ENCODE assay signal across 1 cellular context in the genomic region with DNA sequence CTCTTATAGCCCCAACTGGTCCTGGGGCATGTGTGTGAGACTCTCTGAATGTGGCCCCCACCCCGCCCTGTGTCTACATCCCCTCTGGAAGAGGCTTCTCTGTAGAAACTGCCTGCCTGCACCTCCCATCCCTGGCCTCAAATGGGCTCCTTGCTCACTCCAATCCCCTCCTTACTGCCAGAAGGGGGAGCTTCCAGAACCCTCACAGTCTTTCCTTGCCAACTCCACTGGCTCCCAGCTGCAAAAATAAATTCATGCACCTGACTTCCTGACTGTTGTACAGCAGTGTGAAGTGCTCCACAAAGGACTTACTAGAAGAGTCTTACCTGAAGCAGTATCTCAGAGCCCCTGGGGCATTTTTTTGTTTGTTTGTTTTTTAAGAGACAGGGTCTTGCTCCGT.
TF ChIP-seq lines count a peak whose summit lies in the region.

No MANE protein-coding gene starts in this region.

TF ChIP-seq in GM23338, 12 proteins besides CTCF, POLR2A, EP300 and RAD21 (continued from another document):
- TF ChIP-seq EZH2phosphoT487 (IDR thresholded peaks at IDR 0.05; ENCODE audit: unreplicated experiment), result no peak
- TF ChIP-seq, protein P1, sequence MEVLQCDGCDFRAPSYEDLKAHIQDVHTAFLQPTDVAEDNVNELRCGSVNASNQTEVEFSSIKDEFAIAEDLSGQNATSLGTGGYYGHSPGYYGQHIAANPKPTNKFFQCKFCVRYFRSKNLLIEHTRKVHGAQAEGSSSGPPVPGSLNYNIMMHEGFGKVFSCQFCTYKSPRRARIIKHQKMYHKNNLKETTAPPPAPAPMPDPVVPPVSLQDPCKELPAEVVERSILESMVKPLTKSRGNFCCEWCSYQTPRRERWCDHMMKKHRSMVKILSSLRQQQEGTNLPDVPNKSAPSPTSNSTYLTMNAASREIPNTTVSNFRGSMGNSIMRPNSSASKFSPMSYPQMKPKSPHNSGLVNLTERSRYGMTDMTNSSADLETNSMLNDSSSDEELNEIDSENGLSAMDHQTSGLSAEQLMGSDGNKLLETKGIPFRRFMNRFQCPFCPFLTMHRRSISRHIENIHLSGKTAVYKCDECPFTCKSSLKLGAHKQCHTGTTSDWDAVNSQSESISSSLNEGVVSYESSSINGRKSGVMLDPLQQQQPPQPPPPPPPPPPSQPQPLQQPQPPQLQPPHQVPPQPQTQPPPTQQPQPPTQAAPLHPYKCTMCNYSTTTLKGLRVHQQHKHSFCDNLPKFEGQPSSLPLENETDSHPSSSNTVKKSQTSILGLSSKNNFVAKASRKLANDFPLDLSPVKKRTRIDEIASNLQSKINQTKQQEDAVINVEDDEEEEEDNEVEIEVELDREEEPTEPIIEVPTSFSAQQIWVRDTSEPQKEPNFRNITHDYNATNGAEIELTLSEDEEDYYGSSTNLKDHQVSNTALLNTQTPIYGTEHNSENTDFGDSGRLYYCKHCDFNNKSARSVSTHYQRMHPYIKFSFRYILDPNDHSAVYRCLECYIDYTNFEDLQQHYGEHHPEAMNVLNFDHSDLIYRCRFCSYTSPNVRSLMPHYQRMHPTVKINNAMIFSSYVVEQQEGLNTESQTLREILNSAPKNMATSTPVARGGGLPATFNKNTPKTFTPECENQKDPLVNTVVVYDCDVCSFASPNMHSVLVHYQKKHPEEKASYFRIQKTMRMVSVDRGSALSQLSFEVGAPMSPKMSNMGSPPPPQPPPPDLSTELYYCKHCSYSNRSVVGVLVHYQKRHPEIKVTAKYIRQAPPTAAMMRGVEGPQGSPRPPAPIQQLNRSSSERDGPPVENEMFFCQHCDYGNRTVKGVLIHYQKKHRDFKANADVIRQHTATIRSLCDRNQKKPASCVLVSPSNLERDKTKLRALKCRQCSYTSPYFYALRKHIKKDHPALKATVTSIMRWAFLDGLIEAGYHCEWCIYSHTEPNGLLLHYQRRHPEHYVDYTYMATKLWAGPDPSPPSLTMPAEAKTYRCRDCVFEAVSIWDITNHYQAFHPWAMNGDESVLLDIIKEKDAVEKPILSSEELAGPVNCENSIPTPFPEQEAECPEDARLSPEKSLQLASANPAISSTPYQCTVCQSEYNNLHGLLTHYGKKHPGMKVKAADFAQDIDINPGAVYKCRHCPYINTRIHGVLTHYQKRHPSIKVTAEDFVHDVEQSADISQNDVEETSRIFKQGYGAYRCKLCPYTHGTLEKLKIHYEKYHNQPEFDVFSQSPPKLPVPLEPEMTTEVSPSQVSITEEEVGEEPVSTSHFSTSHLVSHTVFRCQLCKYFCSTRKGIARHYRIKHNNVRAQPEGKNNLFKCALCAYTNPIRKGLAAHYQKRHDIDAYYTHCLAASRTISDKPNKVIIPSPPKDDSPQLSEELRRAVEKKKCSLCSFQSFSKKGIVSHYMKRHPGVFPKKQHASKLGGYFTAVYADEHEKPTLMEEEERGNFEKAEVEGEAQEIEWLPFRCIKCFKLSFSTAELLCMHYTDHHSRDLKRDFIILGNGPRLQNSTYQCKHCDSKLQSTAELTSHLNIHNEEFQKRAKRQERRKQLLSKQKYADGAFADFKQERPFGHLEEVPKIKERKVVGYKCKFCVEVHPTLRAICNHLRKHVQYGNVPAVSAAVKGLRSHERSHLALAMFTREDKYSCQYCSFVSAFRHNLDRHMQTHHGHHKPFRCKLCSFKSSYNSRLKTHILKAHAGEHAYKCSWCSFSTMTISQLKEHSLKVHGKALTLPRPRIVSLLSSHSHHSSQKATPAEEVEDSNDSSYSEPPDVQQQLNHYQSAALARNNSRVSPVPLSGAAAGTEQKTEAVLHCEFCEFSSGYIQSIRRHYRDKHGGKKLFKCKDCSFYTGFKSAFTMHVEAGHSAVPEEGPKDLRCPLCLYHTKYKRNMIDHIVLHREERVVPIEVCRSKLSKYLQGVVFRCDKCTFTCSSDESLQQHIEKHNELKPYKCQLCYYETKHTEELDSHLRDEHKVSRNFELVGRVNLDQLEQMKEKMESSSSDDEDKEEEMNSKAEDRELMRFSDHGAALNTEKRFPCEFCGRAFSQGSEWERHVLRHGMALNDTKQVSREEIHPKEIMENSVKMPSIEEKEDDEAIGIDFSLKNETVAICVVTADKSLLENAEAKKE (CRISPR knock-in tag; IDR thresholded peaks at IDR 0.05), result no peak
